ENCODE assay signal across 18 cellular contexts in the genomic region with DNA sequence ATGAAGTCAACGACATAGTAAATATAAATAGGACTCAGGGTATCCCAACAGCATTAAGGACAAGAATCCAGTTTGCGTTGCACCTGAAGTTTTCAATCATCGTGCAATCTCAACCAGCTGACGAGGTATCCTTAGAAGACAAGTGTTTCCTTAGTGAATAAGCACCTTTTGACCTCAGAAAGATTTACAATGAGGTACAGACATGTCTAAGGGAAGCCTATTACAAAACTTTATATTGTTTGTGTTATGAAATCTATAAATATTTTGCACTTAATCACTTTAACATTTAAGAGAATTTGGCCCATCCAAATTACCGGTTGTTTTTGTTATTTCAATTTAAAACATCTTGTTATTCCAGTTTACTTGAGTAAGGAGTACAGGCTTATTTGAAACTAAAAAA.
"Had no signal": no experiment of that assay in that cellular context is flagged by ENCODE, and none has a peak within 500 bp of the region (broad histone marks: within the 10 kb centered on the region; RNA-seq: fewer than 3 reads in every experiment).

No MANE protein-coding gene starts in this region.

- H3K27me3 ChIP-seq: dorsolateral prefrontal cortex, hepatocyte, neutrophil, sigmoid colon had no signal

- H3K9me3 ChIP-seq: mucosa of descending colon, neutrophil, sigmoid colon, thoracic aorta had no signal

- DNase-seq: central memory CD4-positive, alpha-beta T cell; cortex of kidney; dorsolateral prefrontal cortex; effector CD8-positive, alpha-beta T cell; erythroblast; foreskin melanocyte; head of caudate nucleus; left colon; mucosa of descending colon; naive thymus-derived CD8-positive, alpha-beta T cell; sigmoid colon; stimulated activated CD4-positive, alpha-beta T cell treated with anti-CD3 and anti-CD28 coated beads, Interleukin-12 subunit alpha, Interleukin-12 subunit beta, amount 100 ng/mL, for 4 hours; stimulated activated naive CD8-positive, alpha-beta T cell treated with anti-CD3 and anti-CD28 coated beads, Interleukin-15, Interleukin-2, amounts not matched to agents 100 U/mL and 50 U/mL, for 24 hours; substantia nigra had no signal

- H3K79me2 ChIP-seq: hepatocyte had no signal

- H3K4me2 ChIP-seq: hepatocyte had no signal

- H3K36me3 Mint-ChIP-seq: naive thymus-derived CD8-positive, alpha-beta T cell had no signal

- H3K27ac ChIP-seq: dorsolateral prefrontal cortex, hepatocyte, neutrophil, thoracic aorta had no signal

- H3K27ac Mint-ChIP-seq: naive thymus-derived CD8-positive, alpha-beta T cell had no signal

- H3K4me1 Mint-ChIP-seq: naive thymus-derived CD8-positive, alpha-beta T cell had no signal

- ATAC-seq: left colon; naive thymus-derived CD8-positive, alpha-beta T cell; stimulated activated naive CD8-positive, alpha-beta T cell treated with anti-CD3 and anti-CD28 coated beads, Interleukin-15, Interleukin-2, amounts not matched to agents 100 U/mL and 50 U/mL, for 24 hours had no signal

- H3K36me3 ChIP-seq: neutrophil, sigmoid colon, thoracic aorta had no signal

- H3K4me3 Mint-ChIP-seq: naive thymus-derived CD8-positive, alpha-beta T cell had no signal

- H2AFZ ChIP-seq: hepatocyte had no signal

- H3K4me3 ChIP-seq: dorsolateral prefrontal cortex, hepatocyte, mucosa of descending colon, sigmoid colon, skin epidermis, thoracic aorta had no signal
